Comparison of ENCODE assay signal across 3 cellular contexts in genomic region chr11:32753181-32753580, GRCh38. TPM values are rescaled to one million over a fixed set of nuclear protein-coding genes. Genes with fewer than 3 reads are reported as not detected.
"Had no signal": no experiment of that assay in that cellular context is flagged by ENCODE, and none has a peak within 500 bp of the region (broad histone marks: within the 10 kb centered on the region; RNA-seq: fewer than 3 reads in every experiment).

No MANE protein-coding gene starts in this region.

RNA-seq across cellular contexts. Expression of gene CCDC73, which starts 41.3 kb away (rescaled TPM):
- total RNA-seq: LHCN-M2, M059J, NCI-H460 had no signal
